ENCODE assay signal across 8 cellular contexts in genomic region chr11:447923-448731, GRCh38. TPM values are rescaled to one million over a fixed set of nuclear protein-coding genes. Genes with fewer than 3 reads are reported as not detected.
DNase-seq lines count a peak whose midpoint lies in the region; ATAC-seq, FAIRE-seq and TF ChIP-seq lines count a peak whose summit lies in the region.

No MANE protein-coding gene starts in this region.

- peak overlapping the region; percentile 87 for H3K4me2 ChIP-seq in hepatocyte

- peaks cover 7% of the 10 kb centered on the region for H3K36me3 Mint-ChIP-seq in T-helper 2 cell treated with Interferon-gamma antibody and Interleukin-4, amounts not matched to agents 5 μg/mL and 100 μg/mL, for 36 hours (ENCODE audit: low read depth)

- H3K9me3 Mint-ChIP-seq in T-helper 2 cell treated with Interferon-gamma antibody and Interleukin-4, amounts not matched to agents 5 μg/mL and 100 μg/mL, for 36 hours = no peaks in the 10 kb centered on the region

- 7% methylated on average over 51 of the region's 55 CpGs for WGBS in hepatocyte (ENCODE audit: low lambda C conversion rate, missing lambda C conversion rate)
- WGBS in aorta, 2 donors = 2 to 3% methylated on average over 49 to 55 of the region's 55 CpGs

- peaks cover 6% of the 10 kb centered on the region for H4K20me1 ChIP-seq in hepatocyte (ENCODE audit: insufficient read depth, poor library complexity, severe bottlenecking)

- intact Hi-C loops in ascending aorta (cut with DNase I) (loop anchor here (1.0 to 5.0 kb wide), 2 partner anchors 70 to 141 kb away; partner anchors contain the start of gene IFITM2), aorta (cut with DNase I) (loop anchor here in 1 of 2 donors (1.0 to 5.0 kb wide), 2 partner anchors 58 to 241 kb away; partner anchors contain the start of genes BET1L and RIC8A)

- TF ChIP-seq CTCF in ascending aorta (IDR thresholded peaks at IDR 0.05) (peak; percentile 82 to 90 (median 83)), hepatocyte (IDR thresholded peaks at IDR 0.05; ENCODE audit: poor library complexity) (peak; percentile 97)

- FAIRE-seq in GM12891 (lab: Jason Lieb, UNC) = peak; percentile 95

- H3K27ac ChIP-seq in ascending aorta (peak overlapping the region; percentile 84 to 85), hepatocyte (peak overlapping the region; percentile 91), aorta (ENCODE audit: low read depth in 1 of 2, low read length in 2 of 2) (peak overlapping the region; percentile 58 to 85)

- peak overlapping the region; percentile 27 for H2AFZ ChIP-seq in hepatocyte

- H3K9me3 ChIP-seq in ascending aorta (no peaks in the 10 kb centered on the region), hepatocyte (ENCODE audit: low read depth) (no peaks in the 10 kb centered on the region), aorta (ENCODE audit: control insufficient read depth, low read length) (no peaks in the 10 kb centered on the region)

- H3K4me1 ChIP-seq in ascending aorta (peaks cover 7 to 20% of the 10 kb centered on the region in 2 donors), hepatocyte (ENCODE audit: insufficient read depth) (peaks cover 39% of the 10 kb centered on the region), aorta (ENCODE audit: control insufficient read depth in 1 of 2, insufficient read depth in 2 of 2, low read length in 2 of 2) (no peaks in the 10 kb centered on the region)

- H3K27me3 ChIP-seq in ascending aorta (no peaks in the 10 kb centered on the region), hepatocyte (no peaks in the 10 kb centered on the region), aorta (ENCODE audit: control insufficient read depth in 1 of 2, insufficient read depth in 2 of 2, low read length in 1 of 2) (no peaks in the 10 kb centered on the region)

- no peaks in the 10 kb centered on the region for H3K27me3 Mint-ChIP-seq in T-helper 2 cell treated with Interferon-gamma antibody and Interleukin-4, amounts not matched to agents 5 μg/mL and 100 μg/mL, for 36 hours (ENCODE audit: low read depth)

- peak; percentile 42 for ATAC-seq in HG02884 (IDR thresholded peaks at IDR 0.05; ENCODE audit: unreplicated experiment)
- ATAC-seq in aorta (ENCODE audit: low FRiP score) = peak; percentile 95

- TF ChIP-seq POLR2A in GM12891 (IDR thresholded peaks at IDR 0.05; ENCODE audit: low read depth, low read length) = peak; percentile 56; the same call in 1 of the 2 replicates

- DNase-seq in GM12891 (ENCODE audit: insufficient read length, low spot score) = peak; percentile 92
- peak; percentile 97 to 98 for DNase-seq in NCI-H187 (lab: John Stamatoyannopoulos, UW)
- DNase-seq in T-helper 2 cell treated with Interferon-gamma antibody and Interleukin-4, amounts not matched to agents 5 μg/mL and 100 μg/mL, for 36 hours (ENCODE audit: low spot score) = peak; percentile 91
- peak; percentile 69 to 97 for DNase-seq in ascending aorta (ENCODE audit: low spot score in 2 of 2)
- DNase-seq in hepatocyte (ENCODE audit: low spot score) = peak; percentile 99
- peak; percentile 67 for DNase-seq in renal cortical epithelial cell (ENCODE audit: low read depth)
- peak; percentile 96 to 99 for DNase-seq in aorta

- H3K4me3 Mint-ChIP-seq in T-helper 2 cell treated with Interferon-gamma antibody and Interleukin-4, amounts not matched to agents 5 μg/mL and 100 μg/mL, for 36 hours = peak overlapping the region; percentile 93

- H3K4me1 Mint-ChIP-seq in T-helper 2 cell treated with Interferon-gamma antibody and Interleukin-4, amounts not matched to agents 5 μg/mL and 100 μg/mL, for 36 hours (ENCODE audit: low read depth) = peaks cover 11% of the 10 kb centered on the region

- H3K36me3 ChIP-seq in ascending aorta (peaks cover 0 to 7% of the 10 kb centered on the region in 2 donors), hepatocyte (replicated peaks; ENCODE audit: insufficient read depth, low read depth) (no peaks in the 10 kb centered on the region), aorta (ENCODE audit: control insufficient read depth in 1 of 2, insufficient read depth in 2 of 2, low read length in 1 of 2) (no peaks in the 10 kb centered on the region)

- no peaks in the 10 kb centered on the region for H3K9me2 ChIP-seq in hepatocyte (replicated peaks; ENCODE audit: insufficient read depth)

- H3K4me3 ChIP-seq in ascending aorta = peak overlapping the region; percentile 64 to 65
- peak overlapping the region; percentile 30 for H3K4me3 ChIP-seq in hepatocyte
- H3K4me3 ChIP-seq in aorta (ENCODE audit: low read length in 2 of 2) = peak overlapping the region; percentile 16 to 30

- peaks cover 32% of the 10 kb centered on the region for H3K79me2 ChIP-seq in hepatocyte

- peak overlapping the region; percentile 96 for H3K27ac Mint-ChIP-seq in T-helper 2 cell treated with Interferon-gamma antibody and Interleukin-4, amounts not matched to agents 5 μg/mL and 100 μg/mL, for 36 hours

TF ChIP-seq in GM12891, 5 proteins besides CTCF, POLR2A, EP300 and RAD21:
- TF ChIP-seq POU2F2 (IDR thresholded peaks at IDR 0.05; ENCODE audit: low read depth, low read length) = no peak
- TF ChIP-seq PAX5 (IDR thresholded peaks at IDR 0.05; ENCODE audit: insufficient read depth, low read length, severe bottlenecking) = no peak
- TF ChIP-seq SPI1 (IDR thresholded peaks at IDR 0.05; ENCODE audit: low read depth, low read length) = no peak
- TF ChIP-seq TAF1 (IDR thresholded peaks at IDR 0.05; ENCODE audit: low read depth, low read length) = peak; percentile 40; the same call in 1 of the 2 replicates
- peak; percentile 61; the same call in 1 of the 2 replicates for TF ChIP-seq POLR2AphosphoS5 (IDR thresholded peaks at IDR 0.05; ENCODE audit: low read depth, low read length)
TF ChIP-seq in GM12891: peak in this region for 2.

RNA-seq across cellular contexts. Expression of gene PTDSS2, which starts 2.0 kb away (rescaled TPM):
- polyA plus RNA-seq in GM12891 (2012; ENCODE audit: low read depth, missing spikeins) = 7.6 TPM
- 185 TPM for total RNA-seq in ascending aorta
- total RNA-seq in hepatocyte = 29.7 and 31.5 TPM in 2 replicates
- 50.6 and 50.8 TPM in 2 replicates for polyA plus RNA-seq in hepatocyte
- total RNA-seq in renal cortical epithelial cell = 25.9 and 40.7 TPM in 2 replicates
- total RNA-seq in aorta = 10 to 100 TPM; 19.2 to 34.1 TPM
- polyA plus RNA-seq in aorta = 10 to 100 TPM; 10.1 to 47.6 TPM

RNA-seq across cellular contexts. Expression of gene ANO9, which starts 6.3 kb away (rescaled TPM):
- 30.5 TPM for polyA plus RNA-seq in GM12891 (2012; ENCODE audit: low read depth, missing spikeins)
- total RNA-seq in ascending aorta (4.0 TPM), hepatocyte (19.5 and 21.2 TPM in 2 replicates), renal cortical epithelial cell (9.2 and 10.8 TPM in 2 replicates), aorta (1 to 10 TPM; 1.3 to 2.8 TPM)
- polyA plus RNA-seq in hepatocyte (34.9 and 35.7 TPM in 2 replicates), aorta (1 to 10 TPM in 1 of 2 donors, under 1 TPM in 1; 0.41 to 8.1 TPM)

RNA-seq across cellular contexts. Expression of gene SIGIRR, which starts 33.3 kb away (rescaled TPM):
- 4.6 TPM for polyA plus RNA-seq in GM12891 (2012; ENCODE audit: low read depth, missing spikeins)
- total RNA-seq in ascending aorta = 121 TPM
- total RNA-seq in hepatocyte = 42.4 and 52.1 TPM in 2 replicates
- polyA plus RNA-seq in hepatocyte = 77.4 and 85.3 TPM in 2 replicates
- 5.4 and 41.5 TPM in 2 replicates for total RNA-seq in renal cortical epithelial cell
- total RNA-seq in aorta = 10 to 100 TPM; 19.8 to 47.8 TPM
- polyA plus RNA-seq in aorta = 10 to 100 TPM; 27.8 to 52.7 TPM

RNA-seq across cellular contexts. Expression of gene PKP3, which starts 54.1 kb away (rescaled TPM):
- polyA plus RNA-seq in GM12891 (2012; ENCODE audit: low read depth, missing spikeins) = 0.09 TPM
- total RNA-seq in ascending aorta = not detected
- total RNA-seq in hepatocyte = 55.6 and 62.1 TPM in 2 replicates
- polyA plus RNA-seq in hepatocyte = 89.5 and 91.3 TPM in 2 replicates
- 1.7 and 13.7 TPM in 2 replicates for total RNA-seq in renal cortical epithelial cell
- total RNA-seq in aorta = under 1 TPM in 1 of 2 donors, not detected in 1; 0.42 TPM
- 10 to 100 TPM in 1 of 2 donors, under 1 TPM in 1; 0.05 to 10.9 TPM for polyA plus RNA-seq in aorta

RNA-seq across cellular contexts. Expression of gene RNH1, which starts 58.9 kb away (rescaled TPM):
- 81.8 TPM for polyA plus RNA-seq in GM12891 (2012; ENCODE audit: low read depth, missing spikeins)
- 649 TPM for total RNA-seq in ascending aorta
- total RNA-seq in hepatocyte = 87.5 and 105 TPM in 2 replicates
- polyA plus RNA-seq in hepatocyte = 199 and 200 TPM in 2 replicates
- 227 and 230 TPM in 2 replicates for total RNA-seq in renal cortical epithelial cell
- 100 to 1,000 TPM; 146 to 184 TPM for total RNA-seq in aorta
- polyA plus RNA-seq in aorta = 100 to 1,000 TPM; 125 to 224 TPM

Comparison
In these comparisons a context has a peak if more than half of its experiments do, and no peak if none do; other contexts are left out.
1. Peak in every context shown above with its lines: DNase-seq, ATAC-seq, H3K4me3 ChIP-seq and H3K27ac ChIP-seq.